17 cellular contexts compared by ENCODE assay signal in genomic region chr9:87973122-87973521, GRCh38. TPM values are rescaled to one million over a fixed set of nuclear protein-coding genes. Genes with fewer than 3 reads are reported as not detected.
A peak's percentile ranks its signal among the peaks of the same experiment; 100 is the strongest.
DNase-seq lines count a peak whose midpoint lies in the region; ATAC-seq and TF ChIP-seq lines count a peak whose summit lies in the region.
"Had no signal": no experiment of that assay in that cellular context is flagged by ENCODE, and none has a peak within 500 bp of the region (broad histone marks: within the 10 kb centered on the region; RNA-seq: fewer than 3 reads in every experiment).

No MANE protein-coding gene starts in this region.

- POLR2A ChIA-PET in activated CD8-positive, alpha-beta T cell treated with anti-CD3 and anti-CD28 coated beads, Interleukin-2, amount 10 ng/mL, durations not matched to agents 7 days and 5 days (lab: Charles Lee): interaction anchor here (0.7 kb wide), 1 partner anchor 1404 kb away, joined by 3 read pairs; no protein-coding TSS in a partner anchor

- CTCF ChIA-PET in activated CD8-positive, alpha-beta T cell treated with anti-CD3 and anti-CD28 coated beads, Interleukin-2, amount 10 ng/mL, durations not matched to agents 7 days and 5 days (lab: Charles Lee): no interaction called here

- ATAC-seq in stimulated activated naive CD8-positive, alpha-beta T cell treated with anti-CD3 and anti-CD28 coated beads, Interleukin-15, Interleukin-2, amounts not matched to agents 100 U/mL and 50 U/mL, for 24 hours: no peak
- ATAC-seq in activated CD8-positive, alpha-beta T cell treated with anti-CD3 and anti-CD28 coated beads, Interleukin-2, amount 10 ng/mL, durations not matched to agents 7 days and 5 days: no peak
- ATAC-seq: mucosa of descending colon, right lobe of liver had no signal

- WGBS in hepatocyte (ENCODE audit: low lambda C conversion rate, missing lambda C conversion rate): 85% methylated on average over 5 of the region's 5 CpGs

- no peaks in the 10 kb centered on the region for H3K36me3 Mint-ChIP-seq in stimulated activated naive CD8-positive, alpha-beta T cell treated with anti-CD3 and anti-CD28 coated beads, Interleukin-15, Interleukin-2, amounts not matched to agents 100 ng/mL and 50 ng/mL, for 24 hours (ENCODE audit: low read depth)
- H3K36me3 Mint-ChIP-seq in activated CD8-positive, alpha-beta T cell treated with anti-CD3 and anti-CD28 coated beads, Interleukin-2, amount 10 ng/mL, durations not matched to agents 7 days and 5 days (ENCODE audit: low read depth): no peaks in the 10 kb centered on the region

- H3K9ac ChIP-seq in colonic mucosa (ENCODE audit: low read depth in 2 of 2, low read length in 2 of 2): no peak overlapping the region
- H3K9ac ChIP-seq: BLaER1 had no signal

- H3K27me3 ChIP-seq in hepatocyte (no peaks in the 10 kb centered on the region), colonic mucosa (no peaks in the 10 kb centered on the region)
- H3K27me3 ChIP-seq: right lobe of liver, stomach had no signal

- H3K4me3 Mint-ChIP-seq in stimulated activated naive CD8-positive, alpha-beta T cell treated with anti-CD3 and anti-CD28 coated beads, Interleukin-15, Interleukin-2, amounts not matched to agents 100 ng/mL and 50 ng/mL, for 24 hours: peak overlapping the region; percentile 81
- peak overlapping the region; percentile 91 for H3K4me3 Mint-ChIP-seq in activated CD8-positive, alpha-beta T cell treated with anti-CD3 and anti-CD28 coated beads, Interleukin-2, amount 10 ng/mL, durations not matched to agents 7 days and 5 days

- peaks cover 24% of the 10 kb centered on the region for H3K4me1 Mint-ChIP-seq in stimulated activated naive CD8-positive, alpha-beta T cell treated with anti-CD3 and anti-CD28 coated beads, Interleukin-15, Interleukin-2, amounts not matched to agents 100 ng/mL and 50 ng/mL, for 24 hours (ENCODE audit: low read depth)
- H3K4me1 Mint-ChIP-seq in activated CD8-positive, alpha-beta T cell treated with anti-CD3 and anti-CD28 coated beads, Interleukin-2, amount 10 ng/mL, durations not matched to agents 7 days and 5 days (ENCODE audit: low read depth): peaks cover 13% of the 10 kb centered on the region

- peaks cover 11% of the 10 kb centered on the region for H3K79me2 ChIP-seq in hepatocyte

- peak overlapping the region; percentile 96 for H3K4me2 ChIP-seq in hepatocyte

- TF ChIP-seq CTCF in hepatocyte (IDR thresholded peaks at IDR 0.05; ENCODE audit: poor library complexity) (no peak), colonic mucosa (IDR thresholded peaks at IDR 0.05) (no peak)

- H3K4me1 ChIP-seq in hepatocyte (ENCODE audit: insufficient read depth) (peaks cover 12% of the 10 kb centered on the region), colonic mucosa (no peaks in the 10 kb centered on the region)
- H3K4me1 ChIP-seq: HAP-1 had no signal

- H4K20me1 ChIP-seq in hepatocyte (ENCODE audit: insufficient read depth, poor library complexity, severe bottlenecking): no peaks in the 10 kb centered on the region
- H4K20me1 ChIP-seq: BLaER1 had no signal

- no peak for DNase-seq in stimulated activated naive CD8-positive, alpha-beta T cell treated with anti-CD3 and anti-CD28 coated beads, Interleukin-15, Interleukin-2, amounts not matched to agents 100 U/mL and 50 U/mL, for 24 hours
- DNase-seq in activated CD8-positive, alpha-beta T cell treated with anti-CD3 and anti-CD28 coated beads, Interleukin-2, amount 10 ng/mL, durations not matched to agents 7 days and 5 days: no peak
- DNase-seq in hepatocyte (ENCODE audit: low spot score) (no peak), NCI-H1930 (lab: John Stamatoyannopoulos, UW) (no peak), NCI-H2171 (lab: John Stamatoyannopoulos, UW) (no peak), colonic mucosa (no peak)
- no peak for DNase-seq in central memory CD4-positive, alpha-beta T cell
- DNase-seq: activated effector memory CD4-positive, alpha-beta T cell treated with Interleukin-2 at 50 U/mL for 16 hours; mucosa of descending colon; NCI-H345; right lobe of liver; stimulated activated CD4-positive, alpha-beta T cell treated with anti-CD3 and anti-CD28 coated beads, Interleukin-4, amount 100 ng/mL, for 4 hours; stomach had no signal

- H2AFZ ChIP-seq in hepatocyte: no peak overlapping the region

- no peaks in the 10 kb centered on the region for H3K9me3 ChIP-seq in hepatocyte (ENCODE audit: low read depth)
- H3K9me3 ChIP-seq in colonic mucosa: no peaks in the 10 kb centered on the region
- H3K9me3 ChIP-seq: BLaER1, HAP-1, mucosa of descending colon, right lobe of liver, stomach had no signal

- H3K36me3 ChIP-seq in hepatocyte (replicated peaks; ENCODE audit: insufficient read depth, low read depth) (no peaks in the 10 kb centered on the region), colonic mucosa (no peaks in the 10 kb centered on the region)
- H3K36me3 ChIP-seq: BLaER1, HAP-1, right lobe of liver had no signal

- intact Hi-C loops in colonic mucosa (cut with DNase I): no loop called here

- H3K4me3 ChIP-seq in hepatocyte (peak overlapping the region; percentile 33), colonic mucosa (no peak overlapping the region)
- H3K4me3 ChIP-seq: BLaER1, HAP-1, mucosa of descending colon had no signal

- H3K27ac ChIP-seq in hepatocyte (no peak overlapping the region), colonic mucosa (no peak overlapping the region)
- H3K27ac ChIP-seq: BLaER1, right lobe of liver had no signal

- H3K9me3 Mint-ChIP-seq in stimulated activated naive CD8-positive, alpha-beta T cell treated with anti-CD3 and anti-CD28 coated beads, Interleukin-15, Interleukin-2, amounts not matched to agents 100 ng/mL and 50 ng/mL, for 24 hours: no peaks in the 10 kb centered on the region
- no peaks in the 10 kb centered on the region for H3K9me3 Mint-ChIP-seq in activated CD8-positive, alpha-beta T cell treated with anti-CD3 and anti-CD28 coated beads, Interleukin-2, amount 10 ng/mL, durations not matched to agents 7 days and 5 days (ENCODE audit: insufficient read depth)

- H3K27me3 Mint-ChIP-seq in stimulated activated naive CD8-positive, alpha-beta T cell treated with anti-CD3 and anti-CD28 coated beads, Interleukin-15, Interleukin-2, amounts not matched to agents 100 ng/mL and 50 ng/mL, for 24 hours: no peaks in the 10 kb centered on the region
- peaks cover 4% of the 10 kb centered on the region for H3K27me3 Mint-ChIP-seq in activated CD8-positive, alpha-beta T cell treated with anti-CD3 and anti-CD28 coated beads, Interleukin-2, amount 10 ng/mL, durations not matched to agents 7 days and 5 days (ENCODE audit: low read depth)

- no peaks in the 10 kb centered on the region for H3K9me2 ChIP-seq in hepatocyte (replicated peaks; ENCODE audit: insufficient read depth)

- peak overlapping the region; percentile 86 for H3K27ac Mint-ChIP-seq in stimulated activated naive CD8-positive, alpha-beta T cell treated with anti-CD3 and anti-CD28 coated beads, Interleukin-15, Interleukin-2, amounts not matched to agents 100 ng/mL and 50 ng/mL, for 24 hours
- no peak overlapping the region for H3K27ac Mint-ChIP-seq in activated CD8-positive, alpha-beta T cell treated with anti-CD3 and anti-CD28 coated beads, Interleukin-2, amount 10 ng/mL, durations not matched to agents 7 days and 5 days

RNA-seq across cellular contexts. Expression of gene CDK20, which starts 1.2 kb away (rescaled TPM):
- total RNA-seq in activated CD8-positive, alpha-beta T cell treated with anti-CD3 and anti-CD28 coated beads, Interleukin-2, amount 10 ng/mL, durations not matched to agents 7 days and 5 days: under 1 TPM; 0.76 to 0.79 TPM
- total RNA-seq in hepatocyte (14.2 and 14.4 TPM in 2 replicates), colonic mucosa (1 to 10 TPM; 6.5 to 8.1 TPM)
- polyA plus RNA-seq in hepatocyte: 12.9 and 19.2 TPM in 2 replicates

RNA-seq across cellular contexts. Expression of gene SPATA31C1, which starts 55.4 kb away (rescaled TPM):
- total RNA-seq in activated CD8-positive, alpha-beta T cell treated with anti-CD3 and anti-CD28 coated beads, Interleukin-2, amount 10 ng/mL, durations not matched to agents 7 days and 5 days: not detected
- total RNA-seq in hepatocyte: not detected in 2 replicates
- polyA plus RNA-seq in hepatocyte: not detected in 2 replicates
- not detected for total RNA-seq in colonic mucosa
- total RNA-seq: cerebellum, mucosa of descending colon, right lobe of liver, stomach had no signal
- polyA plus RNA-seq: stomach had no signal
